ENCODE assay signal across 19 cellular contexts in the genomic region with DNA sequence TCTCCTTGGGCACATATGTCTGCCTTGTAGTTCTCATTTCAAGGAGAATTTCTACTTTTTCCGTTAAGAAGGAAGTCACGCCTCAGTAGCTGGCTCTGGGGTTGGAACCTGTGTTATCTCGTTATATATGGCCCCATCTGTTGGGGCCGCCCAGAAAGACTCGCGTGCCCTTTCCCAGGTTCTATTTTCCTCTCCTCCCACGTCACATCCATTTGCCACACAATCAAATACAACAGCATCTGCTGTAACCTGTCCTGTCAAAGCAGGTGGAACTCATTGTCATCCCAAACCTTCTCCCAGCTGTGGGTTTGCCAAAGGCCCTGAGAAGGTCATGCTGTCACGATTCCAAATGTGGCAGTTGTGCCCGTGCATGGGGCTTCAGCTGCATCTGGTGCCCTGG.
DNase-seq lines count a peak whose midpoint lies in the region; ATAC-seq, FAIRE-seq and TF ChIP-seq lines count a peak whose summit lies in the region.
"Had no signal": no experiment of that assay in that cellular context is flagged by ENCODE, and none has a peak within 500 bp of the region (broad histone marks: within the 10 kb centered on the region; RNA-seq: fewer than 3 reads in every experiment).

No MANE protein-coding gene starts in this region.

- H3K27me3 ChIP-seq in H1 (replicated peaks in 1 of 4; ENCODE audit: control insufficient read depth in 3 of 4, extremely low read depth in 1 of 4, insufficient read depth in 3 of 4, low read length in 3 of 4) (0 out of 7 replicates have a peak, but pooled peaks cover 0 to 4% (median 0%) of the 10 kb centered on the region in 4 experiments), aorta (ENCODE audit: control insufficient read depth in 1 of 2, insufficient read depth in 2 of 2, low read length in 1 of 2) (no peaks in the 10 kb centered on the region), thyroid gland (no peaks in the 10 kb centered on the region)

- H4K20me1 ChIP-seq in H1 (replicated peaks in 1 of 2; ENCODE audit: control insufficient read depth in 1 of 2, insufficient read depth in 2 of 2, low read length in 2 of 2), result no peaks in the 10 kb centered on the region

- no peak overlapping the region for H4K5ac ChIP-seq in H1 (ENCODE audit: insufficient read length, low read depth, low read length)

- WGBS in H1 (ENCODE audit: extremely low coverage in 1 of 2, insufficient coverage in 1 of 2, insufficient read length in 1 of 2, insufficient replicate concordance in 2 of 2, low coverage in 1 of 2, low lambda C conversion rate in 2 of 2, missing lambda C conversion rate in 1 of 2), 2 experiments, result 80% methylated on average over 9 of the region's 9 CpGs; no CpG with 5 or more reads in 1 of the 2 experiments
- 79 to 81% methylated on average over 9 of the region's 9 CpGs for WGBS in aorta, 2 donors
- WGBS in thyroid gland, 2 donors, result 84 to 85% methylated on average over 9 of the region's 9 CpGs

- H3K4me3 ChIP-seq in H1 (ENCODE audit: extremely low read depth in 1 of 4, insufficient read depth in 2 of 4, low read depth in 3 of 4, low read length in 4 of 4) (no peak overlapping the region), aorta (ENCODE audit: low read length in 2 of 2) (no peak overlapping the region), thyroid gland (replicated peaks in 1 of 3) (no peak overlapping the region)
- H3K4me3 ChIP-seq: GM23248 had no signal

- H3K9me3 ChIP-seq in H1 (ENCODE audit: insufficient read depth in 2 of 2, low read depth in 1 of 2, low read length in 1 of 2), result no peaks in the 10 kb centered on the region
- H3K9me3 ChIP-seq in aorta (ENCODE audit: control insufficient read depth, low read length), result no peaks in the 10 kb centered on the region
- H3K9me3 ChIP-seq in thyroid gland, result no peaks in the 10 kb centered on the region

- FAIRE-seq in H1 (lab: Jason Lieb, UNC), result no peak
- FAIRE-seq: A204.1, D721Med, G401.6, GM12891, GM19239 had no signal

- no peak overlapping the region for H3K4ac ChIP-seq in H1 (replicated peaks; ENCODE audit: insufficient read length, low read depth, low read length)

- no peak for ATAC-seq in aorta (ENCODE audit: low FRiP score)
- ATAC-seq: CD8-positive, alpha-beta T cell had no signal

- H2BK15ac ChIP-seq in H1 (ENCODE audit: low read length), result peak overlapping the region; percentile 84

- H2BK120ac ChIP-seq in H1 (replicated peaks; ENCODE audit: low read depth, low read length), result no peak overlapping the region

- no peaks in the 10 kb centered on the region; the same call in 1 of the 2 replicates for H3K23me2 ChIP-seq in H1 (ENCODE audit: low read depth, low read length)

- no peaks in the 10 kb centered on the region for H3K79me1 ChIP-seq in H1 (ENCODE audit: low read depth, low read length)

- 0 out of 2 replicates have a peak overlapping the region, but pooled peaks have one; percentile 30 for H2BK5ac ChIP-seq in H1 (ENCODE audit: low read depth, low read length)

- H3K9ac ChIP-seq in H1 (replicated peaks in 1 of 4; ENCODE audit: extremely low read depth in 1 of 4, low read depth in 3 of 4, low read length in 3 of 4), result no peak overlapping the region
- H3K9ac ChIP-seq: GM23248 had no signal

- no peak overlapping the region for H3K14ac ChIP-seq in H1 (ENCODE audit: insufficient read length)

- H3K56ac ChIP-seq in H1 (replicated peaks; ENCODE audit: insufficient read length, low read depth, low read length), result no peak overlapping the region

- CTCF ChIA-PET in H1 (lab: Charles Lee; ENCODE audit: partially characterized antibody), result interaction anchor here (0.6 to 4.3 kb wide), 8 partner anchors 11 to 1898 kb away, joined by 3 to 29 read pairs (median 4); no protein-coding TSS in a partner anchor

- no peaks in the 10 kb centered on the region for H3K79me2 ChIP-seq in H1 (ENCODE audit: control insufficient read depth in 1 of 2, insufficient read depth in 2 of 2, low read length in 2 of 2)

- no peak overlapping the region for H4K91ac ChIP-seq in H1 (replicated peaks; ENCODE audit: insufficient read length, low read length)

- no peak overlapping the region for H3K18ac ChIP-seq in H1 (ENCODE audit: extremely low read depth, low read length)

- POLR2A ChIA-PET in H1 (lab: Charles Lee; ENCODE audit: partially characterized antibody), result interaction anchor here (0.7 kb wide), 1 partner anchor 1305 kb away, joined by 3 read pairs; no protein-coding TSS in a partner anchor

- H3K27ac ChIP-seq in H1 (ENCODE audit: low read depth, low read length) (no peak overlapping the region), aorta (ENCODE audit: low read depth in 1 of 2, low read length in 2 of 2) (no peak overlapping the region), thyroid gland (no peak overlapping the region)
- H3K27ac ChIP-seq: GM23248 had no signal

- no peak for TF ChIP-seq CTCF in H1 (IDR thresholded peaks at IDR 0.05; ENCODE audit: control extremely low read depth in 1 of 3, insufficient read depth in 1 of 3, low read depth in 1 of 3, low read length in 3 of 3)
- TF ChIP-seq CTCF in thyroid gland (IDR thresholded peaks at IDR 0.05), result no peak

- no peak for TF ChIP-seq EP300 in H1 (IDR thresholded peaks at IDR 0.05; ENCODE audit: borderline replicate concordance in 1 of 2, low read depth in 2 of 2, low read length in 2 of 2)

- no peak for TF ChIP-seq RAD21 in H1 (IDR thresholded peaks at IDR 0.05 in 1 of 2, conservative IDR thresholded peaks at IDR 0.05 in 1 of 2; ENCODE audit: low read depth in 2 of 2, low read length in 2 of 2)

- TF ChIP-seq POLR2A in H1 (IDR thresholded peaks at IDR 0.05; ENCODE audit: control extremely low read depth in 1 of 2, low read depth in 2 of 2, low read length in 2 of 2) (no peak), thyroid gland (IDR thresholded peaks at IDR 0.05) (no peak)

- H2AFZ ChIP-seq in H1 (ENCODE audit: low read length), result no peak overlapping the region
- H2AFZ ChIP-seq: GM23248 had no signal

- H3K4me2 ChIP-seq in H1 (ENCODE audit: insufficient read depth in 1 of 2, low read depth in 2 of 2, low read length in 2 of 2), result no peak overlapping the region

- no peak overlapping the region for H3K23ac ChIP-seq in H1 (ENCODE audit: insufficient read length)

- intact Hi-C loops in aorta (cut with DNase I) (no loop called here), thyroid gland (cut with DNase I) (no loop called here)

- no peak overlapping the region; the same call in 1 of the 2 replicates for H2AK5ac ChIP-seq in H1 (ENCODE audit: low read depth, low read length)

- no peak overlapping the region for H2BK20ac ChIP-seq in H1 (ENCODE audit: low read length)

- H3K36me3 ChIP-seq in H1 (ENCODE audit: control insufficient read depth in 2 of 4, insufficient read depth in 4 of 4, low read length in 3 of 4) (no peaks in the 10 kb centered on the region), aorta (ENCODE audit: control insufficient read depth in 1 of 2, insufficient read depth in 2 of 2, low read length in 1 of 2) (no peaks in the 10 kb centered on the region), thyroid gland (no peaks in the 10 kb centered on the region)

- H2BK12ac ChIP-seq in H1 (ENCODE audit: low read depth, low read length), result peak overlapping the region; percentile 97

- peak; percentile 35 for DNase-seq in NCI-H1694 (lab: John Stamatoyannopoulos, UW)
- DNase-seq in OCI-M1 (lab: John Stamatoyannopoulos, UW), result peak; percentile 10
- no peak for DNase-seq in H1 (ENCODE audit: low read depth in 1 of 2, low spot score in 2 of 2)
- DNase-seq in aorta, result no peak
- no peak for DNase-seq in thyroid gland
- DNase-seq in SHP77 (lab: John Stamatoyannopoulos, UW), result no peak
- no peak for DNase-seq in SW 1271 (lab: John Stamatoyannopoulos, UW)
- DNase-seq: CD8-positive, alpha-beta T cell; COR-L47; DMS153; DMS79 treated with DMSO at 0.1 percent for 48 hours; EL; GM23248; H7 had no signal

- H3K4me1 ChIP-seq in H1 (replicated peaks in 1 of 4; ENCODE audit: control insufficient read depth in 3 of 4, insufficient read depth in 4 of 4, low read length in 3 of 4), result peaks cover 1 to 11% (median 5%) of the 10 kb centered on the region in 4 experiments
- no peaks in the 10 kb centered on the region for H3K4me1 ChIP-seq in aorta (ENCODE audit: control insufficient read depth in 1 of 2, insufficient read depth in 2 of 2, low read length in 2 of 2)
- peaks cover 6 to 7% of the 10 kb centered on the region in 2 donors for H3K4me1 ChIP-seq in thyroid gland

- H4K8ac ChIP-seq in H1 (ENCODE audit: extremely low read depth, insufficient read depth, low read length), result no peak overlapping the region

TF ChIP-seq in H1, 55 proteins besides CTCF, POLR2A, EP300 and RAD21:
- TF ChIP-seq EZH2 (IDR thresholded peaks at IDR 0.05; ENCODE audit: low read depth, low read length, severe bottlenecking), result no peak
- TF ChIP-seq ZNF274 (IDR thresholded peaks at IDR 0.05; ENCODE audit: borderline replicate concordance, extremely low read depth, low read length), result no peak
- TF ChIP-seq KDM1A (IDR thresholded peaks at IDR 0.05; ENCODE audit: borderline replicate concordance, low read length), result no peak
- TF ChIP-seq CEBPB (IDR thresholded peaks at IDR 0.05; ENCODE audit: low read depth, low read length), result no peak
- TF ChIP-seq GTF2F1 (IDR thresholded peaks at IDR 0.05; ENCODE audit: borderline replicate concordance, low read depth, low read length), result no peak
- TF ChIP-seq SUZ12 (IDR thresholded peaks at IDR 0.05; ENCODE audit: low read length), result no peak

Comparison
In these comparisons a context has a peak if more than half of its experiments do, and no peak if none do; other contexts are left out.
1. DNase-seq: peak in NCI-H1694 (single experiment) and OCI-M1 (single experiment); none in H1 (0 of 2), aorta (0 of 2), thyroid gland (0 of 2), SHP77 (0 of 2) and SW 1271 (0 of 2).